24 cellular contexts compared by ENCODE assay signal in genomic region chr3:175869398-175869797, GRCh38.
DNase-seq lines count a peak whose midpoint lies in the region; ATAC-seq lines count a peak whose summit lies in the region.
"Had no signal": no experiment of that assay in that cellular context is flagged by ENCODE, and none has a peak within 500 bp of the region (broad histone marks: within the 10 kb centered on the region; RNA-seq: fewer than 3 reads in every experiment).

No MANE protein-coding gene starts in this region.

- peak; percentile 73 for ATAC-seq in GM18861 (IDR thresholded peaks at IDR 0.05; ENCODE audit: unreplicated experiment)
- ATAC-seq in GM21717 (IDR thresholded peaks at IDR 0.05; ENCODE audit: unreplicated experiment): peak; percentile 89
- ATAC-seq in HG03025 (IDR thresholded peaks at IDR 0.05; ENCODE audit: low FRiP score, unreplicated experiment): peak; percentile 92
- no peak for ATAC-seq in HG02763 (IDR thresholded peaks at IDR 0.05; ENCODE audit: unreplicated experiment)
- no peak for ATAC-seq in HG03354 (IDR thresholded peaks at IDR 0.05; ENCODE audit: poor library complexity, severe bottlenecking, unreplicated experiment)
- ATAC-seq: foreskin keratinocyte; HCT116; left cardiac atrium; SK-N-SH treated with all-trans-retinoic acid at 6 μM for 48 hours; stimulated activated naive CD8-positive, alpha-beta T cell treated with anti-CD3 and anti-CD28 coated beads, Interleukin-15, Interleukin-2, amounts not matched to agents 100 U/mL and 50 U/mL, for 24 hours had no signal

- DNase-seq in OCI-M1 (lab: John Stamatoyannopoulos, UW) (peak; percentile 1), NCI-H128 (lab: John Stamatoyannopoulos, UW; ENCODE audit: unreplicated experiment) (no peak), DMS53 treated with DMSO at 0.1 percent for 48 hours (lab: John Stamatoyannopoulos, UW; ENCODE audit: unreplicated experiment) (no peak)
- DNase-seq: activated CD4-positive, alpha-beta T cell treated with anti-CD3 and anti-CD28 coated beads, Interleukin-2, amount 10 ng/mL, durations not matched to agents 7 days and 5 days; activated naive CD4-positive, alpha-beta T cell treated with anti-CD3 and anti-CD28 coated beads for 36 hours; activated T-cell treated with anti-CD3 and anti-CD28 coated beads, Interleukin-2, amount 50 U/mL, for 48 hours; amygdala; C1 segment of cervical spinal cord; DND-41; effector memory CD4-positive, alpha-beta T cell; foreskin keratinocyte; left cardiac atrium; NCI-H1436; NCI-H510A; sigmoid colon; stimulated activated naive CD8-positive, alpha-beta T cell treated with anti-CD3 and anti-CD28 coated beads, Interleukin-15, Interleukin-2, amounts not matched to agents 100 U/mL and 50 U/mL, for 24 hours; thyroid gland had no signal

Comparison
In these comparisons a context has a peak if more than half of its experiments do, and no peak if none do; other contexts are left out.
1. ATAC-seq: peak in GM18861 (single experiment), GM21717 (single experiment) and HG03025 (single experiment); none in HG02763 (single experiment) and HG03354 (single experiment).